15 cellular contexts compared by ENCODE assay signal in the genomic region with DNA sequence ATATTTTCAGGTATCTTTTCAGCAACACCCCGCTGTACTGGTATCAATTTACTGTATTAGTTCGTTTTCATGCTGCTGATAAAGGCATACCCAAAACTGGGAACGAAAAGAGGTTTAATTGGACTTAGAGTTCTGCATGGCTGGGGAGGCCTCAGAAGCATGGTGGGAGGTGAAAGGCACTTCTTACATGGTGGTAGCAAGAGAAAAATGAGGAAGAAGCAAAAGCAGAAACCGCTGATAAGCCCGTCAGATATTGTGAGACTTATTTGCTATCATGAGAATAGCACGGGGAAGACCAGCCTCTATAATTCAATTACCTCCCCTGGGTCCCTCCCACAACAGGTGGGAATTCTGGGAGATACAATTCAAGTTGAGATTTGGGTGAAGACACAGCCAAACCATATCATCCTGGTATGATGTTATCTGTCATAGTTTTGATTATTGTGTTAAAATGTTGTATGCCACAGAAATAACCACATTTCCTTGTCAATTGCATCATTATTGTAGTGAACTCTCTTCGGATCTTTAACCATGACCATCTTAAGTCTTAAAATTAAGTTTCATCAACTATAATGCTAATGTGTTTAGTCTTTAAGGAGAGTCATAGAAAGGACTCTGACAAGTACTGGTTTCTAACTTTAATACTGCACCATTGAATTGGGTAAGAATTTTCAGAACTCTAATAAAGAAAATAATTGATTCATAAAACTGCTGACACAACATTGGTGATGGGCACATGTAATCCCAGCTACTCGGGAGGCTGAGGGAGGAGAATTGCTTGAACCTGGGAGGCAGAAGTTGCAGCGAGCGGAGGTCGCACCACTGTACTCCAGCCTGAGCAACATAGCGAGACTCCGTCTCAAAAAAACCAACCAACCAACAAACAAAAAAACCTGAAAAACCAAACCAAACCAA. TPM values are rescaled to one million over a fixed set of nuclear protein-coding genes. Genes with fewer than 3 reads are reported as not detected.
A peak's percentile ranks its signal among the peaks of the same experiment; 100 is the strongest.
DNase-seq lines count a peak whose midpoint lies in the region; ATAC-seq, FAIRE-seq and TF ChIP-seq lines count a peak whose summit lies in the region.
"Had no signal": no experiment of that assay in that cellular context is flagged by ENCODE, and none has a peak within 500 bp of the region (broad histone marks: within the 10 kb centered on the region; RNA-seq: fewer than 3 reads in every experiment).

No MANE protein-coding gene starts in this region.

- H2AFZ ChIP-seq in K562 (ENCODE audit: low read depth, low read length) = peak overlapping the region; percentile 43

- WGBS in K562 (ENCODE audit: insufficient coverage, low coverage, missing lambda C conversion rate) = 42% methylated on average over 13 of the region's 13 CpGs

- H3K27ac ChIP-seq in K562 (ENCODE audit: extremely low read depth, low read depth, low read length) = no peak overlapping the region
- H3K27ac ChIP-seq: BLaER1 treated with 17β-estradiol and CSF1 and Interleukin-3, amounts not matched to agents 10 nM and 100 nM had no signal

- peaks cover 3% of the 10 kb centered on the region for H3K27me3 Mint-ChIP-seq in activated CD4-positive, alpha-beta memory T cell treated with anti-CD3 and anti-CD28 coated beads, Interleukin-2, amount 10 ng/mL, durations not matched to agents 7 days and 5 days
- H3K27me3 Mint-ChIP-seq in activated CD4-positive, alpha-beta memory T cell treated with anti-CD3 and anti-CD28 coated beads for 36 hours = no peaks in the 10 kb centered on the region
- H3K27me3 Mint-ChIP-seq in natural killer cell treated with Interleukin-12 subunit alpha and Interleukin-12 subunit beta and Interleukin-15 and Interleukin-18, amount 100 ng/mL, for 72 hours = peaks cover 0 to 6% of the 10 kb centered on the region in 2 donors

- peaks cover 9% of the 10 kb centered on the region for H3K9me3 Mint-ChIP-seq in activated CD4-positive, alpha-beta memory T cell treated with anti-CD3 and anti-CD28 coated beads, Interleukin-2, amount 10 ng/mL, durations not matched to agents 7 days and 5 days
- H3K9me3 Mint-ChIP-seq in activated CD4-positive, alpha-beta memory T cell treated with anti-CD3 and anti-CD28 coated beads for 36 hours = no peaks in the 10 kb centered on the region
- H3K9me3 Mint-ChIP-seq in natural killer cell treated with Interleukin-12 subunit alpha and Interleukin-12 subunit beta and Interleukin-15 and Interleukin-18, amount 100 ng/mL, for 72 hours = no peaks in the 10 kb centered on the region
- H3K9me3 Mint-ChIP-seq: CD4-positive, CD25-positive, alpha-beta regulatory T cell had no signal

- no peaks in the 10 kb centered on the region for H3K9me3 ChIP-seq in K562 (replicated peaks; ENCODE audit: control insufficient read depth, insufficient read depth, low read depth, low read length)

- ATAC-seq in K562 = no peak
- no peak for ATAC-seq in natural killer cell treated with Interleukin-12 subunit alpha and Interleukin-12 subunit beta and Interleukin-15 and Interleukin-18, amount 100 ng/mL, for 72 hours
- ATAC-seq in GM21526 (IDR thresholded peaks at IDR 0.05; ENCODE audit: low FRiP score, unreplicated experiment) = no peak

- no peaks in the 10 kb centered on the region for H3K9me1 ChIP-seq in K562 (ENCODE audit: control insufficient read depth, insufficient read depth, low read length)

- H4K20me1 ChIP-seq in K562 (replicated peaks; ENCODE audit: control insufficient read depth, insufficient read depth, low read length) = no peaks in the 10 kb centered on the region
- H4K20me1 ChIP-seq: BLaER1 treated with 17β-estradiol and CSF1 and Interleukin-3, amounts not matched to agents 10 nM and 100 nM had no signal

- intact Hi-C loops in activated CD4-positive, alpha-beta memory T cell treated with anti-CD3 and anti-CD28 coated beads for 36 hours (cut with micrococcal nuclease) = no loop called here
- intact Hi-C loops in K562 (cut with micrococcal nuclease) = no loop called here

- FAIRE-seq in K562 (lab: Jason Lieb, UNC) = no peak

- CTCF ChIA-PET in activated CD4-positive, alpha-beta memory T cell treated with anti-CD3 and anti-CD28 coated beads, Interleukin-2, amount 10 ng/mL, durations not matched to agents 7 days and 5 days (lab: Charles Lee) = interaction anchor here (5.4 kb wide), 1 partner anchor 103 kb away, joined by 80 read pairs; no protein-coding TSS in a partner anchor
- CTCF ChIA-PET in activated CD4-positive, alpha-beta memory T cell treated with anti-CD3 and anti-CD28 coated beads for 36 hours (lab: Charles Lee) = no interaction called here
- CTCF ChIA-PET in K562 (lab: Yijun Ruan, JAX; ENCODE audit: low intra/inter-chr PET ratio) = no interaction called here

- H3K4me3 Mint-ChIP-seq in activated CD4-positive, alpha-beta memory T cell treated with anti-CD3 and anti-CD28 coated beads, Interleukin-2, amount 10 ng/mL, durations not matched to agents 7 days and 5 days = no peak overlapping the region
- H3K4me3 Mint-ChIP-seq in activated CD4-positive, alpha-beta memory T cell treated with anti-CD3 and anti-CD28 coated beads for 36 hours = no peak overlapping the region
- H3K4me3 Mint-ChIP-seq in natural killer cell treated with Interleukin-12 subunit alpha and Interleukin-12 subunit beta and Interleukin-15 and Interleukin-18, amount 100 ng/mL, for 72 hours = peak overlapping the region; percentile 53
- H3K4me3 Mint-ChIP-seq: CD4-positive, CD25-positive, alpha-beta regulatory T cell; H9 had no signal

- no peak overlapping the region for H3K4me2 ChIP-seq in K562 (ENCODE audit: insufficient read depth, low read length)

- H3K4me1 Mint-ChIP-seq in activated CD4-positive, alpha-beta memory T cell treated with anti-CD3 and anti-CD28 coated beads, Interleukin-2, amount 10 ng/mL, durations not matched to agents 7 days and 5 days = peaks cover 63% of the 10 kb centered on the region
- H3K4me1 Mint-ChIP-seq in activated CD4-positive, alpha-beta memory T cell treated with anti-CD3 and anti-CD28 coated beads for 36 hours (ENCODE audit: low read depth) = peaks cover 33% of the 10 kb centered on the region
- peaks cover 53 to 59% of the 10 kb centered on the region in 2 donors for H3K4me1 Mint-ChIP-seq in natural killer cell treated with Interleukin-12 subunit alpha and Interleukin-12 subunit beta and Interleukin-15 and Interleukin-18, amount 100 ng/mL, for 72 hours (ENCODE audit: low read depth in 2 of 2)

- POLR2A ChIA-PET in activated CD4-positive, alpha-beta memory T cell treated with anti-CD3 and anti-CD28 coated beads, Interleukin-2, amount 10 ng/mL, durations not matched to agents 7 days and 5 days (lab: Charles Lee) = no interaction called here
- POLR2A ChIA-PET in activated CD4-positive, alpha-beta memory T cell treated with anti-CD3 and anti-CD28 coated beads for 36 hours (lab: Charles Lee) = no interaction called here
- POLR2A ChIA-PET in K562 (lab: Yijun Ruan, JAX) = interaction anchor here (0.6 kb wide), 1 partner anchor 227 kb away, joined by 3 read pairs; no protein-coding TSS in a partner anchor

- no peaks in the 10 kb centered on the region for H3K36me3 ChIP-seq in K562 (ENCODE audit: control insufficient read depth, insufficient read depth, low read length)
- H3K36me3 ChIP-seq: BLaER1 treated with 17β-estradiol and CSF1 and Interleukin-3, amounts not matched to agents 10 nM and 100 nM had no signal

- TF ChIP-seq CTCF in K562 (IDR thresholded peaks at IDR 0.05 in 2 of 3, conservative IDR thresholded peaks at IDR 0.05 in 1 of 3; ENCODE audit: insufficient read depth in 2 of 3, low read depth in 1 of 3, low read length in 3 of 3) = no peak

- peaks cover 29% of the 10 kb centered on the region for H3K36me3 Mint-ChIP-seq in activated CD4-positive, alpha-beta memory T cell treated with anti-CD3 and anti-CD28 coated beads, Interleukin-2, amount 10 ng/mL, durations not matched to agents 7 days and 5 days (ENCODE audit: low read depth)
- no peaks in the 10 kb centered on the region for H3K36me3 Mint-ChIP-seq in activated CD4-positive, alpha-beta memory T cell treated with anti-CD3 and anti-CD28 coated beads for 36 hours
- peaks cover 5% of the 10 kb centered on the region for H3K36me3 Mint-ChIP-seq in natural killer cell treated with Interleukin-12 subunit alpha and Interleukin-12 subunit beta and Interleukin-15 and Interleukin-18, amount 100 ng/mL, for 72 hours

- TF ChIP-seq RAD21 in K562 (CRISPR knock-in tag; conservative IDR thresholded peaks at IDR 0.05 in 1 of 2, IDR thresholded peaks at IDR 0.05 in 1 of 2) = no peak

- no peaks in the 10 kb centered on the region for H3K27me3 ChIP-seq in K562 (ENCODE audit: control insufficient read depth in 2 of 2, insufficient read depth in 2 of 2, low read length in 2 of 2)
- H3K27me3 ChIP-seq: BLaER1 treated with 17β-estradiol and CSF1 and Interleukin-3, amounts not matched to agents 10 nM and 100 nM had no signal

- no peak overlapping the region for H3K9ac ChIP-seq in K562 (ENCODE audit: insufficient read depth in 1 of 2, low read depth in 2 of 2, low read length in 2 of 2)
- H3K9ac ChIP-seq: BLaER1 treated with 17β-estradiol and CSF1 and Interleukin-3, amounts not matched to agents 10 nM and 100 nM had no signal

- no peak for DNase-seq in activated CD4-positive, alpha-beta memory T cell treated with anti-CD3 and anti-CD28 coated beads, Interleukin-2, amount 10 ng/mL, durations not matched to agents 7 days and 5 days
- DNase-seq in activated CD4-positive, alpha-beta memory T cell treated with anti-CD3 and anti-CD28 coated beads for 36 hours = no peak
- peak; percentile 48 for DNase-seq in MV-4-11 (lab: John Stamatoyannopoulos, UW)
- no peak for DNase-seq in K562 (ENCODE audit: extremely low read depth in 1 of 4, low spot score in 3 of 4)
- no peak for DNase-seq in natural killer cell treated with Interleukin-12 subunit alpha and Interleukin-12 subunit beta and Interleukin-15 and Interleukin-18, amount 100 ng/mL, for 72 hours (ENCODE audit: low spot score)
- DNase-seq in activated CD4-positive, alpha-beta T cell treated with anti-CD3 and anti-CD28 coated beads, Interleukin-2, amount 50 U/mL, for 4 hours = no peak
- DNase-seq: 8988T; ACHN; Calu3; CD4-positive, CD25-positive, alpha-beta regulatory T cell; DMS 273 treated with DMSO at 0.1 percent for 48 hours; GOT3; H9 had no signal

- no peaks in the 10 kb centered on the region for H3K79me2 ChIP-seq in K562 (ENCODE audit: control insufficient read depth, insufficient read depth, low read length)

- no peak for TF ChIP-seq POLR2A in K562 (conservative IDR thresholded peaks at IDR 0.05)

- peak overlapping the region; percentile 42 for H3K27ac Mint-ChIP-seq in activated CD4-positive, alpha-beta memory T cell treated with anti-CD3 and anti-CD28 coated beads, Interleukin-2, amount 10 ng/mL, durations not matched to agents 7 days and 5 days
- H3K27ac Mint-ChIP-seq in activated CD4-positive, alpha-beta memory T cell treated with anti-CD3 and anti-CD28 coated beads for 36 hours = no peak overlapping the region
- H3K27ac Mint-ChIP-seq in natural killer cell treated with Interleukin-12 subunit alpha and Interleukin-12 subunit beta and Interleukin-15 and Interleukin-18, amount 100 ng/mL, for 72 hours = peak overlapping the region; percentile 0 to 39
- H3K27ac Mint-ChIP-seq: CD4-positive, CD25-positive, alpha-beta regulatory T cell; H9 had no signal

- H3K4me3 ChIP-seq in K562 = no peak overlapping the region
- H3K4me3 ChIP-seq: BLaER1 treated with 17β-estradiol and CSF1 and Interleukin-3, amounts not matched to agents 10 nM and 100 nM had no signal

- in situ Hi-C loops in K562 (cut with MboI) = no loop called here

- TF ChIP-seq EP300 in K562 (IDR thresholded peaks at IDR 0.05; ENCODE audit: low read length) = no peak

- no TSS peak for BruUV-seq in K562 (replicated peaks; lab: Mats Ljungman, UMichigan)

- H3K4me1 ChIP-seq in K562 (replicated peaks in 1 of 2; ENCODE audit: control insufficient read depth in 2 of 2, insufficient read depth in 2 of 2, low read length in 2 of 2) = peaks cover 3 to 18% of the 10 kb centered on the region in 2 experiments; a peak in 4 of 5 replicates

RNA-seq across cellular contexts. Expression of gene TBX19, which starts 58.2 kb away (rescaled TPM):
- 1 to 10 TPM; 2.4 TPM for total RNA-seq in activated CD4-positive, alpha-beta memory T cell treated with anti-CD3 and anti-CD28 coated beads, Interleukin-2, amount 10 ng/mL, durations not matched to agents 7 days and 5 days
- total RNA-seq in activated CD4-positive, alpha-beta memory T cell treated with anti-CD3 and anti-CD28 coated beads for 36 hours = 1 to 10 TPM; 2.2 to 2.3 TPM
- 4.0 and 5.3 TPM in 2 replicates for total RNA-seq in K562 (2011; cell fraction: chromatin; rRNA removed; ENCODE audit: low replicate concordance)
- 2.7 and 3.4 TPM in 2 replicates for total RNA-seq in K562 (2011; cell fraction: nucleolus; rRNA removed)
- total RNA-seq in K562 (2011; cell fraction: nucleoplasm; rRNA removed) = 4.6 and 8.7 TPM in 2 replicates
- total RNA-seq in K562 (2014; rRNA removed) (0.32 and 0.98 TPM in 2 replicates), K562 (2014; rRNA removed; fragmentation: Illumina TruSeq; extraction: Trizol) (0.95 and 1.1 TPM in 2 replicates), K562 (2015; rRNA removed; fragmentation: Illumina TruSeq; extraction: Trizol) (0.94 and 1.3 TPM in 2 replicates), K562 (2021) (1.8 and 2.1 TPM in 2 replicates)
- polyA plus RNA-seq in K562 (2011; rRNA removed) (3.1 and 3.4 TPM in 2 replicates), K562 (2014; fragmentation: Illumina TruSeq; extraction: Trizol) (1.9 TPM in 2 replicates), K562 (2014; fragmentation: Nextera tagmentation; extraction: Ambion mirVana) (under 1 TPM; 0.42 to 0.52 TPM), K562 (2014; rRNA removed) (2.4 and 2.8 TPM in 2 replicates)
- polyA plus RNA-seq in K562 (2011; cell fraction: cytosol; rRNA removed) = 1.9 and 3.3 TPM in 2 replicates
- polyA plus RNA-seq in K562 (2011; cell fraction: nucleus; rRNA removed) = 4.1 and 5.3 TPM in 2 replicates
- polyA plus RNA-seq in K562 (2012) = 1.9 and 3.5 TPM in 2 replicates
- polyA minus RNA-seq in K562 (2011; rRNA and poly(A)+ RNA removed) = 1.5 and 1.8 TPM in 2 replicates
- polyA minus RNA-seq in K562 (2011; cell fraction: cytosol; rRNA and poly(A)+ RNA removed) = 0.76 TPM in 1 of 2 replicates, not detected in the other
- 1.6 and 1.9 TPM in 2 replicates for polyA minus RNA-seq in K562 (2011; cell fraction: nucleus; rRNA and poly(A)+ RNA removed)
- total RNA-seq in natural killer cell treated with Interleukin-12 subunit alpha and Interleukin-12 subunit beta and Interleukin-15 and Interleukin-18, amount 100 ng/mL, for 72 hours = 1 to 10 TPM; 3.0 to 3.7 TPM
